ENCODE assay signal across 8 cellular contexts in genomic region chr11:103110406-103110805, GRCh38. TPM values are rescaled to one million over a fixed set of nuclear protein-coding genes. Genes with fewer than 3 reads are reported as not detected.
A peak's percentile ranks its signal among the peaks of the same experiment; 100 is the strongest.
DNase-seq lines count a peak whose midpoint lies in the region; ATAC-seq, FAIRE-seq and TF ChIP-seq lines count a peak whose summit lies in the region.

No MANE protein-coding gene starts in this region.

- peaks cover 14% of the 10 kb centered on the region for H3K79me2 ChIP-seq in fibroblast of lung (ENCODE audit: control insufficient read depth, insufficient read depth, low read length)

- H3K36me3 ChIP-seq in fibroblast of lung (ENCODE audit: control insufficient read depth, insufficient read depth, low read length) (no peaks in the 10 kb centered on the region), rectal smooth muscle tissue (ENCODE audit: control insufficient read depth, insufficient read depth, low read length) (no peaks in the 10 kb centered on the region)

- H3K9ac ChIP-seq in fibroblast of lung (ENCODE audit: insufficient read depth, low read length) = no peak overlapping the region
- H3K9ac ChIP-seq in rectal smooth muscle tissue (ENCODE audit: low read length) = no peak overlapping the region

- H3K27me3 ChIP-seq in fibroblast of lung (ENCODE audit: control insufficient read depth, insufficient read depth, low read length) = no peaks in the 10 kb centered on the region
- H3K27me3 ChIP-seq in rectal smooth muscle tissue (ENCODE audit: control insufficient read depth, insufficient read depth, low read length) = no peaks in the 10 kb centered on the region

- H2AFZ ChIP-seq in fibroblast of lung (ENCODE audit: low read length) = no peak overlapping the region

- DNase-seq in RKO (ENCODE audit: low spot score) (peak; percentile 71), fibroblast of lung (ENCODE audit: low read depth in 2 of 2) (peak; percentile 41 to 73), SHP77 treated with DMSO at 0.1 percent for 48 hours (lab: John Stamatoyannopoulos, UW) (no peak), cerebellar cortex (ENCODE audit: low spot score) (no peak)

- peak; percentile 12 to 48 for TF ChIP-seq CTCF in fibroblast of lung (conservative IDR thresholded peaks at IDR 0.05 in 1 of 2, IDR thresholded peaks at IDR 0.05 in 1 of 2; ENCODE audit: low read depth in 1 of 2, low read length in 2 of 2)

- H3K27ac ChIP-seq in fibroblast of lung (ENCODE audit: insufficient read depth, low read length) = peak overlapping the region; percentile 94
- no peak overlapping the region for H3K27ac ChIP-seq in rectal smooth muscle tissue (ENCODE audit: low read depth, low read length)

- no peaks in the 10 kb centered on the region for H3K9me3 ChIP-seq in fibroblast of lung (ENCODE audit: control insufficient read depth, insufficient read depth, low read depth, low read length)

- peak; percentile 73 for FAIRE-seq in G401.6 (lab: Jason Lieb, UNC)

- ATAC-seq in HG03095 (IDR thresholded peaks at IDR 0.05; ENCODE audit: unreplicated experiment) (no peak), GM18511 (IDR thresholded peaks at IDR 0.05; ENCODE audit: unreplicated experiment) (no peak)

- no peaks in the 10 kb centered on the region for H3K4me1 ChIP-seq in fibroblast of lung (ENCODE audit: control insufficient read depth, extremely low read depth, insufficient read depth, low read length)
- H3K4me1 ChIP-seq in rectal smooth muscle tissue (ENCODE audit: control insufficient read depth, insufficient read depth, low read length) = no peaks in the 10 kb centered on the region

- peak overlapping the region; percentile 83 for H3K4me2 ChIP-seq in fibroblast of lung (ENCODE audit: extremely low read depth, insufficient read depth, low read length)

- no peaks in the 10 kb centered on the region for H4K20me1 ChIP-seq in fibroblast of lung (ENCODE audit: control insufficient read depth, extremely low read depth, insufficient read depth, low read length)

- H3K4me3 ChIP-seq in fibroblast of lung (replicated peaks in 1 of 4; ENCODE audit: control extremely low read depth in 1 of 4, insufficient read depth in 1 of 4, low read depth in 3 of 4, low read length in 4 of 4) (peak overlapping the region; percentile 88 to 99 (median 96)), rectal smooth muscle tissue (ENCODE audit: low read length) (peak overlapping the region; percentile 73)

RNA-seq across cellular contexts. Expression of gene DYNC2H1, which starts 1.2 kb away (rescaled TPM):
- 50.8 and 65.9 TPM in 2 replicates for total RNA-seq in fibroblast of lung
- 20.1 and 20.4 TPM in 2 replicates for polyA plus RNA-seq in fibroblast of lung
- 17.2 and 19.2 TPM in 2 replicates for polyA plus RNA-seq in fibroblast of lung (2012)
- 4.2 and 5.9 TPM in 2 replicates for polyA minus RNA-seq in fibroblast of lung (ENCODE audit: low replicate concordance)

RNA-seq across cellular contexts. Expression of gene DCUN1D5, which starts 18.4 kb away (rescaled TPM):
- total RNA-seq in fibroblast of lung = 36.5 and 45.7 TPM in 2 replicates
- polyA plus RNA-seq in fibroblast of lung = 45.7 and 48.6 TPM in 2 replicates
- polyA plus RNA-seq in fibroblast of lung (2012) = 42.8 and 52.6 TPM in 2 replicates
- polyA minus RNA-seq in fibroblast of lung (ENCODE audit: low replicate concordance) = 1.4 and 3.3 TPM in 2 replicates

Comparison
In these comparisons a context has a peak if more than half of its experiments do, and no peak if none do; other contexts are left out.
1. DNase-seq: peak in RKO (single experiment) and fibroblast of lung (2 of 2); none in SHP77 treated with DMSO at 0.1 percent for 48 hours (single experiment) and cerebellar cortex (single experiment).